Comparison of ENCODE assay signal across 8 cellular contexts in genomic region chr7:101085000-101085948, GRCh38. TPM values are rescaled to one million over a fixed set of nuclear protein-coding genes. Genes with fewer than 3 reads are reported as not detected.
A peak's percentile ranks its signal among the peaks of the same experiment; 100 is the strongest.
DNase-seq lines count a peak whose midpoint lies in the region; ATAC-seq lines count a peak whose summit lies in the region.

A gene with protein sequence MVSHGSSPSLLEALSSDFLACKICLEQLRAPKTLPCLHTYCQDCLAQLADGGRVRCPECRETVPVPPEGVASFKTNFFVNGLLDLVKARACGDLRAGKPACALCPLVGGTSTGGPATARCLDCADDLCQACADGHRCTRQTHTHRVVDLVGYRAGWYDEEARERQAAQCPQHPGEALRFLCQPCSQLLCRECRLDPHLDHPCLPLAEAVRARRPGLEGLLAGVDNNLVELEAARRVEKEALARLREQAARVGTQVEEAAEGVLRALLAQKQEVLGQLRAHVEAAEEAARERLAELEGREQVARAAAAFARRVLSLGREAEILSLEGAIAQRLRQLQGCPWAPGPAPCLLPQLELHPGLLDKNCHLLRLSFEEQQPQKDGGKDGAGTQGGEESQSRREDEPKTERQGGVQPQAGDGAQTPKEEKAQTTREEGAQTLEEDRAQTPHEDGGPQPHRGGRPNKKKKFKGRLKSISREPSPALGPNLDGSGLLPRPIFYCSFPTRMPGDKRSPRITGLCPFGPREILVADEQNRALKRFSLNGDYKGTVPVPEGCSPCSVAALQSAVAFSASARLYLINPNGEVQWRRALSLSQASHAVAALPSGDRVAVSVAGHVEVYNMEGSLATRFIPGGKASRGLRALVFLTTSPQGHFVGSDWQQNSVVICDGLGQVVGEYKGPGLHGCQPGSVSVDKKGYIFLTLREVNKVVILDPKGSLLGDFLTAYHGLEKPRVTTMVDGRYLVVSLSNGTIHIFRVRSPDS (plus strand): TSS chr7:101085481. CDS start chr7:101087313, 1,832 bp downstream.

- peak; percentile 83 for ATAC-seq in GM19025 (IDR thresholded peaks at IDR 0.05; ENCODE audit: low read depth, unreplicated experiment)
- ATAC-seq in HG03196 (IDR thresholded peaks at IDR 0.05; ENCODE audit: unreplicated experiment): peak; percentile 75
- ATAC-seq in activated CD8-positive, alpha-beta T cell treated with anti-CD3 and anti-CD28 coated beads, Interleukin-2, amount 10 ng/mL, durations not matched to agents 7 days and 5 days: peak; percentile 94

- peak within 1 kb of the TSS; percentile 98 for H3K4me3 Mint-ChIP-seq in activated CD8-positive, alpha-beta T cell treated with anti-CD3 and anti-CD28 coated beads, Interleukin-2, amount 10 ng/mL, durations not matched to agents 7 days and 5 days

- H3K9me3 Mint-ChIP-seq in activated CD8-positive, alpha-beta T cell treated with anti-CD3 and anti-CD28 coated beads, Interleukin-2, amount 10 ng/mL, durations not matched to agents 7 days and 5 days (ENCODE audit: insufficient read depth): no peaks in the 10 kb centered on the region

- H3K4me1 Mint-ChIP-seq in activated CD8-positive, alpha-beta T cell treated with anti-CD3 and anti-CD28 coated beads, Interleukin-2, amount 10 ng/mL, durations not matched to agents 7 days and 5 days (ENCODE audit: low read depth): peaks cover 35% of the 10 kb centered on the region

- peaks cover 24% of the 10 kb centered on the region for H3K36me3 Mint-ChIP-seq in activated CD8-positive, alpha-beta T cell treated with anti-CD3 and anti-CD28 coated beads, Interleukin-2, amount 10 ng/mL, durations not matched to agents 7 days and 5 days (ENCODE audit: low read depth)

- peak within 1 kb of the TSS; percentile 100 for H3K27ac Mint-ChIP-seq in activated CD8-positive, alpha-beta T cell treated with anti-CD3 and anti-CD28 coated beads, Interleukin-2, amount 10 ng/mL, durations not matched to agents 7 days and 5 days

- POLR2A ChIA-PET in activated CD8-positive, alpha-beta T cell treated with anti-CD3 and anti-CD28 coated beads, Interleukin-2, amount 10 ng/mL, durations not matched to agents 7 days and 5 days (lab: Charles Lee): interaction anchor here (0.6 to 2.6 kb wide), 15 partner anchors 10 to 657 kb away, joined by 3 to 12 read pairs (median 4); partner anchors contain the start of genes PLOD3, POP7, SERPINE1 and SRRT

- peak; percentile 87 for DNase-seq in AG08395 (ENCODE audit: low spot score)
- peak; percentile 79 for DNase-seq in NCI-H774 (lab: John Stamatoyannopoulos, UW)
- peak; percentile 90 for DNase-seq in activated CD8-positive, alpha-beta T cell treated with anti-CD3 and anti-CD28 coated beads, Interleukin-2, amount 10 ng/mL, durations not matched to agents 7 days and 5 days
- DNase-seq in effector CD8-positive, alpha-beta T cell (lab: John Stamatoyannopoulos, UW): peak; percentile 53
- peak; percentile 85 for DNase-seq in medulla oblongata (ENCODE audit: extremely low spot score)
- peak; percentile 47 for DNase-seq in stimulated activated CD8-positive, alpha-beta memory T cell treated with anti-CD3 and anti-CD28 coated beads, Interleukin-12 subunit alpha, Interleukin-12 subunit beta, amount 100 ng/mL, for 24 hours (ENCODE audit: extremely low read depth)

- CTCF ChIA-PET in activated CD8-positive, alpha-beta T cell treated with anti-CD3 and anti-CD28 coated beads, Interleukin-2, amount 10 ng/mL, durations not matched to agents 7 days and 5 days (lab: Charles Lee): interaction anchor here (0.6 to 2.1 kb wide), 10 partner anchors 8 to 253 kb away, joined by 3 to 11 read pairs (median 4); no protein-coding TSS in a partner anchor

- H3K27me3 Mint-ChIP-seq in activated CD8-positive, alpha-beta T cell treated with anti-CD3 and anti-CD28 coated beads, Interleukin-2, amount 10 ng/mL, durations not matched to agents 7 days and 5 days (ENCODE audit: low read depth): peaks cover 4% of the 10 kb centered on the region

RNA-seq across cellular contexts. Expression of the gene that starts here (rescaled TPM):
- total RNA-seq in activated CD8-positive, alpha-beta T cell treated with anti-CD3 and anti-CD28 coated beads, Interleukin-2, amount 10 ng/mL, durations not matched to agents 7 days and 5 days: 10 to 100 TPM; 66.8 to 67.9 TPM

Comparison
In these comparisons a context has a peak if more than half of its experiments do, and no peak if none do; other contexts are left out.
1. Peak in every context shown above with its lines: DNase-seq and ATAC-seq.